Comparison of ENCODE assay signal across 16 cellular contexts in genomic region chr4:100590308-100590707, GRCh38.
A peak's percentile ranks its signal among the peaks of the same experiment; 100 is the strongest.
DNase-seq lines count a peak whose midpoint lies in the region; ATAC-seq and FAIRE-seq lines count a peak whose summit lies in the region.
"Had no signal": no experiment of that assay in that cellular context is flagged by ENCODE, and none has a peak within 500 bp of the region (broad histone marks: within the 10 kb centered on the region; RNA-seq: fewer than 3 reads in every experiment).

No MANE protein-coding gene starts in this region.

- DNase-seq in AG08395 (ENCODE audit: low spot score) (peak; percentile 7), ELR (ENCODE audit: low read depth) (peak; percentile 3), amniotic epithelial cell (ENCODE audit: low read depth) (peak; percentile 2), kidney glomerular epithelial cell (lab: John Stamatoyannopoulos, UW) (peak; percentile 51), small intestine (no peak), mesenteric fat pad (ENCODE audit: low spot score) (no peak)
- DNase-seq: BE2C; CD4-positive, alpha-beta memory T cell; EL; IMR-90; NCI-H1436; NCI-H2081; NCI-H524 had no signal

- ATAC-seq in HG03175 (IDR thresholded peaks at IDR 0.05; ENCODE audit: unreplicated experiment): no peak
- ATAC-seq in HG02642 (IDR thresholded peaks at IDR 0.05; ENCODE audit: poor library complexity, unreplicated experiment): no peak

- no peak for FAIRE-seq in small intestine (lab: Jason Lieb, UNC)

- no peaks in the 10 kb centered on the region for H3K9me3 ChIP-seq in small intestine (ENCODE audit: control insufficient read depth, low read depth)
- H3K9me3 ChIP-seq: BE2C, HAP-1 had no signal

- no peak overlapping the region for H3K27ac ChIP-seq in small intestine (ENCODE audit: low read depth in 1 of 2, low read length in 1 of 2)

- no peaks in the 10 kb centered on the region for H3K36me3 ChIP-seq in small intestine (ENCODE audit: control insufficient read depth in 2 of 2, insufficient read depth in 2 of 2, low read length in 2 of 2)
- H3K36me3 ChIP-seq: BE2C, HAP-1 had no signal

- no peak overlapping the region for H3K4me3 ChIP-seq in small intestine (ENCODE audit: low read depth in 1 of 2, low read length in 2 of 2)
- H3K4me3 ChIP-seq: HAP-1 had no signal

- WGBS in small intestine, 3 donors: 73 to 89% (median 74%) methylated on average over 2 of the region's 2 CpGs

- H3K4me1 ChIP-seq in small intestine (ENCODE audit: control insufficient read depth in 2 of 2, insufficient read depth in 1 of 2, low read depth in 1 of 2, low read length in 1 of 2): no peaks in the 10 kb centered on the region
- H3K4me1 ChIP-seq: BE2C, HAP-1 had no signal

- H3K27me3 ChIP-seq in small intestine (ENCODE audit: control insufficient read depth in 2 of 2, insufficient read depth in 2 of 2, low read length in 2 of 2): no peaks in the 10 kb centered on the region
- H3K27me3 ChIP-seq: BE2C had no signal

Comparison
In these comparisons a context has a peak if more than half of its experiments do, and no peak if none do; other contexts are left out.
1. DNase-seq: peak in AG08395 (single experiment), ELR (single experiment), amniotic epithelial cell (single experiment) and kidney glomerular epithelial cell (single experiment); none in small intestine (single experiment) and mesenteric fat pad (single experiment).